ENCODE assay signal across 19 cellular contexts in genomic region chr17:9900019-9900594, GRCh38. TPM values are rescaled to one million over a fixed set of nuclear protein-coding genes. Genes with fewer than 3 reads are reported as not detected.
A peak's percentile ranks its signal among the peaks of the same experiment; 100 is the strongest.
DNase-seq lines count a peak whose midpoint lies in the region; ATAC-seq and TF ChIP-seq lines count a peak whose summit lies in the region.
"Had no signal": no experiment of that assay in that cellular context is flagged by ENCODE, and none has a peak within 500 bp of the region (broad histone marks: within the 10 kb centered on the region; RNA-seq: fewer than 3 reads in every experiment).

No MANE protein-coding gene starts in this region.

- no peaks in the 10 kb centered on the region for H3K9me3 Mint-ChIP-seq in mesothelial cell of epicardium
- H3K9me3 Mint-ChIP-seq: activated CD4-positive, alpha-beta T cell treated with anti-CD3 and anti-CD28 coated beads, Interleukin-2, amount 10 ng/mL, durations not matched to agents 24 days and 14 days; effector memory CD8-positive, alpha-beta T cell had no signal

- peak overlapping the region; percentile 93 for H3K27ac ChIP-seq in SJSA1
- H3K27ac ChIP-seq in stomach, result peak overlapping the region in 4 of 5 donors; percentile 6 to 81 (median 67)
- H3K27ac ChIP-seq in SJCRH30, result no peak overlapping the region
- H3K27ac ChIP-seq: BLaER1 treated with 17β-estradiol and CSF1 and Interleukin-3, amounts not matched to agents 10 nM and 100 nM had no signal

- H3K27ac Mint-ChIP-seq in mesothelial cell of epicardium, result peak overlapping the region; percentile 27
- H3K27ac Mint-ChIP-seq: activated CD4-positive, alpha-beta T cell treated with anti-CD3 and anti-CD28 coated beads, Interleukin-2, amount 10 ng/mL, durations not matched to agents 24 days and 14 days; effector memory CD8-positive, alpha-beta T cell had no signal

- H3K9me3 ChIP-seq in SJSA1 (replicated peaks), result no peaks in the 10 kb centered on the region
- no peaks in the 10 kb centered on the region for H3K9me3 ChIP-seq in stomach
- H3K9me3 ChIP-seq in SJCRH30 (replicated peaks), result no peaks in the 10 kb centered on the region
- H3K9me3 ChIP-seq: BLaER1 treated with 17β-estradiol and CSF1 and Interleukin-3, amounts not matched to agents 10 nM and 100 nM had no signal

- intact Hi-C loops in stomach (cut with DNase I; ENCODE audit: low total_unique reads), result no loop called here

- no peak for ATAC-seq in GM21786 (IDR thresholded peaks at IDR 0.05; ENCODE audit: unreplicated experiment)
- no peak for ATAC-seq in HG03565 (IDR thresholded peaks at IDR 0.05; ENCODE audit: unreplicated experiment)
- ATAC-seq: effector memory CD8-positive, alpha-beta T cell; Panc1 had no signal

- TF ChIP-seq CTCF in mesothelial cell of epicardium (IDR thresholded peaks at IDR 0.05; ENCODE audit: unreplicated experiment) (no peak), stomach (IDR thresholded peaks at IDR 0.05) (no peak)

- no peak overlapping the region for H3K4me3 ChIP-seq in SJSA1
- H3K4me3 ChIP-seq in stomach, result no peak overlapping the region
- H3K4me3 ChIP-seq in SJCRH30, result no peak overlapping the region
- H3K4me3 ChIP-seq: BLaER1 treated with 17β-estradiol and CSF1 and Interleukin-3, amounts not matched to agents 10 nM and 100 nM had no signal

- WGBS in stomach, 5 donors, result 25 to 44% (median 41%) methylated on average over 8 of the region's 8 CpGs

- peaks cover 6% of the 10 kb centered on the region for H3K27me3 Mint-ChIP-seq in mesothelial cell of epicardium (ENCODE audit: low read depth)

- H3K4me1 ChIP-seq in SJSA1 (replicated peaks) (peaks cover 32% of the 10 kb centered on the region), stomach (peaks cover 0 to 20% (median 9%) of the 10 kb centered on the region in 4 donors), SJCRH30 (no peaks in the 10 kb centered on the region)

- TF ChIP-seq POLR2A in stomach (IDR thresholded peaks at IDR 0.05), result no peak

- H3K4me1 Mint-ChIP-seq in mesothelial cell of epicardium, result peaks cover 15% of the 10 kb centered on the region
- H3K4me1 Mint-ChIP-seq: activated CD4-positive, alpha-beta T cell treated with anti-CD3 and anti-CD28 coated beads, Interleukin-2, amount 10 ng/mL, durations not matched to agents 24 days and 14 days had no signal

- H3K36me3 ChIP-seq in SJSA1 (no peaks in the 10 kb centered on the region), stomach (no peaks in the 10 kb centered on the region), SJCRH30 (no peaks in the 10 kb centered on the region)

- no peak for TF ChIP-seq EP300 in stomach (IDR thresholded peaks at IDR 0.05)

- H3K27me3 ChIP-seq in SJSA1 (replicated peaks) (no peaks in the 10 kb centered on the region), stomach (peaks cover 0 to 7% (median 0%) of the 10 kb centered on the region in 3 donors), SJCRH30 (no peaks in the 10 kb centered on the region)
- H3K27me3 ChIP-seq: BLaER1 treated with 17β-estradiol and CSF1 and Interleukin-3, amounts not matched to agents 10 nM and 100 nM had no signal

- DNase-seq in EL, result peak; percentile 39
- no peak for DNase-seq in SJSA1 (ENCODE audit: low read depth in 1 of 2, low spot score in 2 of 2)
- no peak for DNase-seq in mesothelial cell of epicardium (ENCODE audit: low spot score in 2 of 2, unreplicated experiment in 2 of 2)
- DNase-seq in stomach, result no peak
- DNase-seq in hypothalamus (lab: John Stamatoyannopoulos, UW), result no peak
- no peak for DNase-seq in SJCRH30
- DNase-seq: activated CD4-positive, alpha-beta T cell treated with anti-CD3 and anti-CD28 coated beads, Interleukin-2, amount 10 ng/mL, durations not matched to agents 24 days and 14 days; activated CD8-positive, alpha-beta memory T cell treated with anti-CD3 and anti-CD28 coated beads, Interleukin-2, amount 50 U/mL, for 4 hours; activated gamma-delta T cell; cerebellar nuclear complex; effector memory CD8-positive, alpha-beta T cell; NCI-H69; nucleus accumbens; stimulated activated CD4-positive, alpha-beta T cell treated with anti-CD3 and anti-CD28 coated beads, Interleukin-4, amount 100 ng/mL, for 1 hour; SW 1271 had no signal

- no peaks in the 10 kb centered on the region for H3K36me3 Mint-ChIP-seq in mesothelial cell of epicardium

- no peak overlapping the region for H3K4me3 Mint-ChIP-seq in mesothelial cell of epicardium
- H3K4me3 Mint-ChIP-seq: activated CD4-positive, alpha-beta T cell treated with anti-CD3 and anti-CD28 coated beads, Interleukin-2, amount 10 ng/mL, durations not matched to agents 24 days and 14 days; effector memory CD8-positive, alpha-beta T cell had no signal

RNA-seq across cellular contexts. Expression of gene RCVRN, which starts 5.0 kb away (rescaled TPM):
- 0.95 TPM in 1 of 2 replicates, not detected in the other for total RNA-seq in SJSA1 (2014; rRNA removed; shearing (Covaris generic))
- 1.2 to 1.8 TPM (median 1.3 TPM) in 3 replicates for total RNA-seq in mesothelial cell of epicardium
- under 1 TPM in 1 of 5 donors, not detected in 4; 0.18 TPM for total RNA-seq in stomach
- polyA plus RNA-seq in stomach, result under 1 TPM in 1 of 3 donors, not detected in 2; 0.75 TPM
- total RNA-seq in SJCRH30 (2014; rRNA removed; shearing (Covaris generic)), result 0.06 TPM in 1 of 2 replicates, not detected in the other
- total RNA-seq: activated CD4-positive, alpha-beta T cell treated with anti-CD3 and anti-CD28 coated beads, Interleukin-2, amount 10 ng/mL, durations not matched to agents 24 days and 14 days had no signal
